ENCODE assay signal across 1 cellular context in genomic region chr10:114279886-114280644, GRCh38.
TF ChIP-seq lines count a peak whose summit lies in the region.

No MANE protein-coding gene starts in this region.

TF ChIP-seq in HepG2, 621 proteins besides CTCF, POLR2A, EP300 and RAD21 (continued from another document):
- TF ChIP-seq PAWR (CRISPR knock-in tag; IDR thresholded peaks at IDR 0.05; ENCODE audit: borderline replicate concordance) (no peak), CEBPZ (IDR thresholded peaks at IDR 0.05; ENCODE audit: low read length) (no peak), NR3C1 (CRISPR knock-in tag; IDR thresholded peaks at IDR 0.05) (no peak)
